39 cellular contexts compared by ENCODE assay signal in genomic region chr14:61319086-61319485, GRCh38. TPM values are rescaled to one million over a fixed set of nuclear protein-coding genes. Genes with fewer than 3 reads are reported as not detected.
"Had no signal": no experiment of that assay in that cellular context is flagged by ENCODE, and none has a peak within 500 bp of the region (broad histone marks: within the 10 kb centered on the region; RNA-seq: fewer than 3 reads in every experiment).

No MANE protein-coding gene starts in this region.

- ATAC-seq: activated CD4-positive, alpha-beta T cell treated with anti-CD3 and anti-CD28 coated beads for 36 hours; activated CD4-positive, CD25-positive, alpha-beta regulatory T cell treated with anti-CD3 and anti-CD28 coated beads, Interleukin-2, amount 50 U/mL, for 24 hours; activated CD8-positive, alpha-beta T cell treated with anti-CD3 and anti-CD28 coated beads, Interleukin-2, amount 10 ng/mL, durations not matched to agents 7 days and 5 days; activated naive CD4-positive, alpha-beta T cell treated with anti-CD3 and anti-CD28 coated beads, Interleukin-2, amount 50 U/mL, for 72 hours; activated T-cell treated with anti-CD3 and anti-CD28 coated beads, Interleukin-2, amount 50 U/mL, for 4 hours; activated T-cell treated with anti-CD3 and anti-CD28 coated beads, Interleukin-2, amount 50 U/mL, for 72 hours; activated T-helper 17 cell treated with anti-CD3 and anti-CD28 coated beads, Interleukin-2, amount 50 U/mL, for 72 hours; body of pancreas had no signal

- H3K27me3 ChIP-seq: adrenal gland, body of pancreas, brain microvascular endothelial cell, breast epithelium had no signal

- FAIRE-seq: astrocyte, TTC549 had no signal

- H3K4me3 Mint-ChIP-seq: activated B cell treated with CpG ODN at 0.5 μM for 24 hours; activated CD4-positive, alpha-beta memory T cell treated with anti-CD3 and anti-CD28 coated beads, Interleukin-2, amount 10 ng/mL, durations not matched to agents 7 days and 5 days; activated CD4-positive, alpha-beta T cell treated with anti-CD3 and anti-CD28 coated beads for 36 hours; activated CD4-positive, alpha-beta T cell treated with anti-CD3 and anti-CD28 coated beads, Interleukin-2, amount 10 ng/mL, durations not matched to agents 7 days and 5 days; activated CD8-positive, alpha-beta T cell treated with anti-CD3 and anti-CD28 coated beads, Interleukin-2, amount 10 ng/mL, durations not matched to agents 7 days and 5 days; activated naive CD4-positive, alpha-beta T cell treated with anti-CD3 and anti-CD28 coated beads for 36 hours; activated naive CD8-positive, alpha-beta T cell treated with anti-CD3 and anti-CD28 coated beads for 36 hours; activated T-cell treated with anti-CD3 and anti-CD28 coated beads, Interleukin-2, amount 50 U/mL, for 4 hours; activated T-cell treated with anti-CD3 and anti-CD28 coated beads, Interleukin-2, amount 50 U/mL, for 72 hours; activated T-helper 1 cell treated with anti-CD3 and anti-CD28 coated beads, Interleukin-12 subunit alpha, Interleukin-12 subunit beta, Interleukin-2, Interleukin-4 antibody, amounts not matched to agents 30 ng/mL and 10 ng/mL and 1 ng/mL, durations not matched to agents 14 hours and 24 hours and 36 hours; activated T-helper 17 cell treated with anti-CD3 and anti-CD28 coated beads, Interleukin-2, amount 50 U/mL, for 72 hours; T-helper 1 cell treated with Interleukin-12 subunit alpha and Interleukin-12 subunit beta and Interleukin-4 antibody, amounts not matched to agents 30 μg/mL and 1 μg/mL, for 36 hours; T-helper 2 cell treated with Interferon-gamma antibody and Interleukin-4, amounts not matched to agents 5 μg/mL and 100 μg/mL, for 36 hours had no signal

- DNase-seq: activated B cell treated with CpG ODN at 0.5 μM for 24 hours; activated CD4-positive, alpha-beta memory T cell treated with anti-CD3 and anti-CD28 coated beads, Interleukin-2, amount 10 ng/mL, durations not matched to agents 7 days and 5 days; activated CD4-positive, alpha-beta T cell treated with anti-CD3 and anti-CD28 coated beads for 1 hour; activated CD4-positive, alpha-beta T cell treated with anti-CD3 and anti-CD28 coated beads for 36 hours; activated CD4-positive, alpha-beta T cell treated with anti-CD3 and anti-CD28 coated beads for 48 hours; activated CD4-positive, alpha-beta T cell treated with anti-CD3 and anti-CD28 coated beads, Interleukin-2, amount 10 ng/mL, durations not matched to agents 7 days and 5 days; activated CD4-positive, alpha-beta T cell treated with anti-CD3 and anti-CD28 coated beads, Interleukin-2, amount 50 U/mL, for 48 hours; activated CD8-positive, alpha-beta memory T cell treated with anti-CD3 and anti-CD28 coated beads for 24 hours; activated CD8-positive, alpha-beta memory T cell treated with anti-CD3 and anti-CD28 coated beads, Interleukin-2, amount 50 U/mL, for 4 hours; activated CD8-positive, alpha-beta T cell treated with anti-CD3 and anti-CD28 coated beads, Interleukin-2, amount 10 ng/mL, durations not matched to agents 7 days and 5 days; activated effector memory CD4-positive, alpha-beta T cell treated with anti-CD3 and anti-CD28 coated beads, Interleukin-2, amount 50 U/mL, for 16 hours; activated gamma-delta T cell treated with Interleukin-2 at 50 U/mL for 16 hours; activated naive CD4-positive, alpha-beta T cell; activated naive CD4-positive, alpha-beta T cell treated with anti-CD3 and anti-CD28 coated beads for 36 hours; activated naive CD4-positive, alpha-beta T cell treated with anti-CD3 and anti-CD28 coated beads, Interleukin-2, amount 50 U/mL, for 16 hours; activated naive CD8-positive, alpha-beta T cell treated with anti-CD3 and anti-CD28 coated beads for 36 hours; activated T-cell treated with anti-CD3 and anti-CD28 coated beads for 4 hours; activated T-cell treated with anti-CD3 and anti-CD28 coated beads, Interleukin-2, amount 50 U/mL, for 1 hour; activated T-cell treated with anti-CD3 and anti-CD28 coated beads, Interleukin-2, amount 50 U/mL, for 4 hours; activated T-cell treated with anti-CD3 and anti-CD28 coated beads, Interleukin-2, amount 50 U/mL, for 72 hours; adrenal gland; amniotic stem cell; aorta; body of pancreas; brain microvascular endothelial cell; central memory CD4-positive, alpha-beta T cell; T-helper 1 cell; T-helper 2 cell; T-helper 9 cell had no signal

- H3K9me3 Mint-ChIP-seq: activated B cell treated with CpG ODN at 0.5 μM for 24 hours; activated T-helper 17 cell treated with anti-CD3 and anti-CD28 coated beads, Interleukin-2, amount 50 U/mL, for 72 hours had no signal

- H3K36me3 ChIP-seq: adrenal gland, brain microvascular endothelial cell, breast epithelium had no signal

- H3K9me3 ChIP-seq: adrenal gland, body of pancreas, breast epithelium had no signal

- H3K27ac Mint-ChIP-seq: activated B cell treated with CpG ODN at 0.5 μM for 24 hours; activated CD4-positive, alpha-beta memory T cell treated with anti-CD3 and anti-CD28 coated beads, Interleukin-2, amount 10 ng/mL, durations not matched to agents 7 days and 5 days; activated CD4-positive, alpha-beta T cell treated with anti-CD3 and anti-CD28 coated beads for 36 hours; activated CD4-positive, alpha-beta T cell treated with anti-CD3 and anti-CD28 coated beads, Interleukin-2, amount 10 ng/mL, durations not matched to agents 7 days and 5 days; activated CD8-positive, alpha-beta T cell treated with anti-CD3 and anti-CD28 coated beads, Interleukin-2, amount 10 ng/mL, durations not matched to agents 7 days and 5 days; activated naive CD4-positive, alpha-beta T cell treated with anti-CD3 and anti-CD28 coated beads for 36 hours; activated naive CD4-positive, alpha-beta T cell treated with anti-CD3 and anti-CD28 coated beads, Interleukin-2, amount 50 U/mL, for 72 hours; activated naive CD8-positive, alpha-beta T cell treated with anti-CD3 and anti-CD28 coated beads for 36 hours; activated T-cell treated with anti-CD3 and anti-CD28 coated beads, Interleukin-2, amount 50 U/mL, for 72 hours; activated T-helper 1 cell treated with anti-CD3 and anti-CD28 coated beads, Interleukin-12 subunit alpha, Interleukin-12 subunit beta, Interleukin-2, Interleukin-4 antibody, amounts not matched to agents 30 ng/mL and 10 ng/mL and 1 ng/mL, durations not matched to agents 14 hours and 24 hours and 36 hours; activated T-helper 17 cell treated with anti-CD3 and anti-CD28 coated beads, Interleukin-2, amount 50 U/mL, for 72 hours; T-helper 1 cell treated with Interleukin-12 subunit alpha and Interleukin-12 subunit beta and Interleukin-4 antibody, amounts not matched to agents 30 μg/mL and 1 μg/mL, for 36 hours; T-helper 2 cell treated with Interferon-gamma antibody and Interleukin-4, amounts not matched to agents 5 μg/mL and 100 μg/mL, for 36 hours had no signal

- H3K27me3 Mint-ChIP-seq: activated CD4-positive, alpha-beta memory T cell treated with anti-CD3 and anti-CD28 coated beads, Interleukin-2, amount 10 ng/mL, durations not matched to agents 7 days and 5 days; activated CD4-positive, alpha-beta T cell treated with anti-CD3 and anti-CD28 coated beads for 36 hours; activated CD4-positive, alpha-beta T cell treated with anti-CD3 and anti-CD28 coated beads, Interleukin-2, amount 10 ng/mL, durations not matched to agents 7 days and 5 days; activated naive CD8-positive, alpha-beta T cell treated with anti-CD3 and anti-CD28 coated beads for 36 hours; activated T-helper 17 cell treated with anti-CD3 and anti-CD28 coated beads, Interleukin-2, amount 50 U/mL, for 72 hours had no signal

- H3K27ac ChIP-seq: adrenal gland, body of pancreas, brain microvascular endothelial cell, breast epithelium, VCaP had no signal

- H3K4me3 ChIP-seq: adrenal gland, body of pancreas, breast epithelium had no signal

- H3K4me1 ChIP-seq: breast epithelium had no signal

RNA-seq across cellular contexts. Expression of gene TMEM30B, which starts 37.9 kb away (rescaled TPM):
- total RNA-seq: activated B cell treated with CpG ODN at 0.5 μM for 24 hours had no signal
